In genomic region chr16:31360296-31360695, GRCh38 we compare ENCODE assay signal across 31 cellular contexts. TPM values are rescaled to one million over a fixed set of nuclear protein-coding genes. Genes with fewer than 3 reads are reported as not detected.
A peak's percentile ranks its signal among the peaks of the same experiment; 100 is the strongest.
DNase-seq lines count a peak whose midpoint lies in the region; ATAC-seq lines count a peak whose summit lies in the region.
"Had no signal": no experiment of that assay in that cellular context is flagged by ENCODE, and none has a peak within 500 bp of the region (broad histone marks: within the 10 kb centered on the region; RNA-seq: fewer than 3 reads in every experiment).

No MANE protein-coding gene starts in this region.

- H3K4me2 ChIP-seq in mesenchymal stem cell (ENCODE audit: low read length, poor library complexity, severe bottlenecking), result no peak overlapping the region
- H3K4me2 ChIP-seq: SK-N-SH had no signal

- peaks cover 57% of the 10 kb centered on the region for H3K4me1 Mint-ChIP-seq in activated T-helper 1 cell treated with anti-CD3 and anti-CD28 coated beads, Interleukin-12 subunit alpha, Interleukin-12 subunit beta, Interleukin-2, Interleukin-4 antibody, amounts not matched to agents 30 ng/mL and 10 ng/mL and 1 ng/mL, durations not matched to agents 14 hours and 24 hours and 36 hours (ENCODE audit: low read depth)
- H3K4me1 Mint-ChIP-seq in stimulated activated effector memory CD8-positive, alpha-beta T cell treated with anti-CD3 and anti-CD28 coated beads, Interleukin-12 subunit alpha, Interleukin-12 subunit beta, amount 100 ng/mL, for 72 hours, result peaks cover 59% of the 10 kb centered on the region

- H3K27ac Mint-ChIP-seq in activated T-helper 1 cell treated with anti-CD3 and anti-CD28 coated beads, Interleukin-12 subunit alpha, Interleukin-12 subunit beta, Interleukin-2, Interleukin-4 antibody, amounts not matched to agents 30 ng/mL and 10 ng/mL and 1 ng/mL, durations not matched to agents 14 hours and 24 hours and 36 hours, result peak overlapping the region; percentile 40
- peak overlapping the region; percentile 17 for H3K27ac Mint-ChIP-seq in stimulated activated effector memory CD8-positive, alpha-beta T cell treated with anti-CD3 and anti-CD28 coated beads, Interleukin-12 subunit alpha, Interleukin-12 subunit beta, amount 100 ng/mL, for 72 hours

- H3K4me1 ChIP-seq in mesenchymal stem cell (ENCODE audit: control insufficient read depth, insufficient read depth, low read depth, low read length), result no peaks in the 10 kb centered on the region

- no peak overlapping the region for H3K4me3 ChIP-seq in mesenchymal stem cell (ENCODE audit: insufficient read depth in 1 of 2, low read depth in 1 of 2, low read length in 2 of 2)
- H3K4me3 ChIP-seq: GM23248 had no signal

- H3K79me1 ChIP-seq in mesenchymal stem cell (replicated peaks; ENCODE audit: low read length, poor library complexity, severe bottlenecking), result no peaks in the 10 kb centered on the region

- H3K23ac ChIP-seq in mesenchymal stem cell (ENCODE audit: low read length in 2 of 2), result no peak overlapping the region

- H2BK5ac ChIP-seq in mesenchymal stem cell (ENCODE audit: low read depth, low read length, poor library complexity, severe bottlenecking), result no peak overlapping the region

- H3K27me3 ChIP-seq in mesenchymal stem cell (ENCODE audit: control insufficient read depth in 1 of 2, insufficient read depth in 1 of 2, low read length in 2 of 2), result peaks cover 5 to 20% of the 10 kb centered on the region in 2 experiments

- H3K14ac ChIP-seq in mesenchymal stem cell (ENCODE audit: low read length in 2 of 2), result no peak overlapping the region

- 78% methylated on average over 7 of the region's 7 CpGs for WGBS in mesenchymal stem cell

- H3K4ac ChIP-seq in mesenchymal stem cell (ENCODE audit: low read depth in 1 of 2, low read length in 2 of 2), result no peak overlapping the region

- no peaks in the 10 kb centered on the region for H3K27me3 Mint-ChIP-seq in activated T-helper 1 cell treated with anti-CD3 and anti-CD28 coated beads, Interleukin-12 subunit alpha, Interleukin-12 subunit beta, Interleukin-2, Interleukin-4 antibody, amounts not matched to agents 30 ng/mL and 10 ng/mL and 1 ng/mL, durations not matched to agents 14 hours and 24 hours and 36 hours (ENCODE audit: insufficient read depth)
- H3K27me3 Mint-ChIP-seq: CD4-positive, alpha-beta memory T cell had no signal

- no peak overlapping the region for H3K9ac ChIP-seq in mesenchymal stem cell (ENCODE audit: low read length)
- H3K9ac ChIP-seq: GM23248, SK-N-SH had no signal

- H2BK120ac ChIP-seq in mesenchymal stem cell (ENCODE audit: low read depth, low read length), result no peak overlapping the region

- H3K9me3 ChIP-seq in mesenchymal stem cell (ENCODE audit: control insufficient read depth, low read length), result no peaks in the 10 kb centered on the region
- H3K9me3 ChIP-seq: SK-N-SH had no signal

- H2BK15ac ChIP-seq in mesenchymal stem cell (ENCODE audit: low read depth, poor library complexity, severe bottlenecking), result no peak overlapping the region

- no peak overlapping the region for H4K8ac ChIP-seq in mesenchymal stem cell (ENCODE audit: low read length)

- H3K27ac ChIP-seq in mesenchymal stem cell (ENCODE audit: low read length, poor library complexity, severe bottlenecking), result no peak overlapping the region
- H3K27ac ChIP-seq: GM23248 had no signal

- H3K36me3 ChIP-seq in mesenchymal stem cell (ENCODE audit: control insufficient read depth in 1 of 2, insufficient read depth in 2 of 2, low read depth in 1 of 2, low read length in 2 of 2), result no peaks in the 10 kb centered on the region

- H3K18ac ChIP-seq in mesenchymal stem cell (ENCODE audit: low read depth in 1 of 2, low read length in 2 of 2), result no peak overlapping the region

- ATAC-seq in stimulated activated effector memory CD8-positive, alpha-beta T cell treated with anti-CD3 and anti-CD28 coated beads, Interleukin-12 subunit alpha, Interleukin-12 subunit beta, amount 100 ng/mL, for 72 hours, result no peak

- no peak overlapping the region for H4K91ac ChIP-seq in mesenchymal stem cell (ENCODE audit: low read length)

- H2AFZ ChIP-seq in mesenchymal stem cell (ENCODE audit: low read depth, low read length), result no peak overlapping the region
- H2AFZ ChIP-seq: GM23248 had no signal

- H3K36me3 Mint-ChIP-seq in activated T-helper 1 cell treated with anti-CD3 and anti-CD28 coated beads, Interleukin-12 subunit alpha, Interleukin-12 subunit beta, Interleukin-2, Interleukin-4 antibody, amounts not matched to agents 30 ng/mL and 10 ng/mL and 1 ng/mL, durations not matched to agents 14 hours and 24 hours and 36 hours (ENCODE audit: low read depth), result peaks cover 19% of the 10 kb centered on the region
- H3K36me3 Mint-ChIP-seq in stimulated activated effector memory CD8-positive, alpha-beta T cell treated with anti-CD3 and anti-CD28 coated beads, Interleukin-12 subunit alpha, Interleukin-12 subunit beta, amount 100 ng/mL, for 72 hours, result peaks cover 32% of the 10 kb centered on the region
- H3K36me3 Mint-ChIP-seq: CD4-positive, alpha-beta memory T cell had no signal

- intact Hi-C loops in activated T-helper 1 cell treated with anti-CD3 and anti-CD28 coated beads, Interleukin-12 subunit alpha, Interleukin-12 subunit beta, Interleukin-2, Interleukin-4 antibody, amounts not matched to agents 30 ng/mL and 10 ng/mL and 1 ng/mL, durations not matched to agents 14 hours and 24 hours and 36 hours (cut with micrococcal nuclease), result no loop called here

- H2BK12ac ChIP-seq in mesenchymal stem cell (ENCODE audit: low read length in 2 of 2), result no peak overlapping the region

- DNase-seq in SKM-1 treated with dmso at 0.1 percent for 144 hours (lab: John Stamatoyannopoulos, UW; ENCODE audit: unreplicated experiment), result peak; percentile 12
- no peak for DNase-seq in SKM-1 (lab: John Stamatoyannopoulos, UW; ENCODE audit: unreplicated experiment)
- peak; percentile 69 for DNase-seq in CD1c-positive myeloid dendritic cell (ENCODE audit: extremely low spot score)
- DNase-seq in activated T-helper 1 cell treated with anti-CD3 and anti-CD28 coated beads, Interleukin-12 subunit alpha, Interleukin-12 subunit beta, Interleukin-2, Interleukin-4 antibody, amounts not matched to agents 30 ng/mL and 10 ng/mL and 1 ng/mL, durations not matched to agents 14 hours and 24 hours and 36 hours (ENCODE audit: low spot score), result no peak
- DNase-seq in stimulated activated effector memory CD8-positive, alpha-beta T cell treated with anti-CD3 and anti-CD28 coated beads, Interleukin-12 subunit alpha, Interleukin-12 subunit beta, amount 100 ng/mL, for 72 hours (ENCODE audit: low spot score in 2 of 2), result no peak
- DNase-seq in mesenchymal stem cell, result no peak
- DNase-seq in NCI-H1930 (lab: John Stamatoyannopoulos, UW), result no peak
- DNase-seq in HPDE6-E6E7 (ENCODE audit: extremely low spot score), result no peak
- DNase-seq: 8988T; ACHN; CD4-positive, alpha-beta memory T cell; COR-L47; DMS53; GM23248; H7; IMR-90; KG1; MM.1S; NCI-H1092; NCI-H1417 treated with DMSO at 0.1 percent for 48 hours; NCI-H1694 treated with DMSO at 0.1 percent for 48 hours; NCI-H2081 treated with DMSO at 0.1 percent for 48 hours; NCI-H2171; NCI-H226; NCI-H510A; NCI-H69; RPMI8226; SHP77; SK-N-SH had no signal

- no peak overlapping the region for H2AK5ac ChIP-seq in mesenchymal stem cell (ENCODE audit: low read length, severe bottlenecking)

- no peak overlapping the region for H3K4me3 Mint-ChIP-seq in activated T-helper 1 cell treated with anti-CD3 and anti-CD28 coated beads, Interleukin-12 subunit alpha, Interleukin-12 subunit beta, Interleukin-2, Interleukin-4 antibody, amounts not matched to agents 30 ng/mL and 10 ng/mL and 1 ng/mL, durations not matched to agents 14 hours and 24 hours and 36 hours
- no peak overlapping the region for H3K4me3 Mint-ChIP-seq in stimulated activated effector memory CD8-positive, alpha-beta T cell treated with anti-CD3 and anti-CD28 coated beads, Interleukin-12 subunit alpha, Interleukin-12 subunit beta, amount 100 ng/mL, for 72 hours
- H3K4me3 Mint-ChIP-seq: CD4-positive, alpha-beta memory T cell had no signal

- no peaks in the 10 kb centered on the region for H3K9me3 Mint-ChIP-seq in activated T-helper 1 cell treated with anti-CD3 and anti-CD28 coated beads, Interleukin-12 subunit alpha, Interleukin-12 subunit beta, Interleukin-2, Interleukin-4 antibody, amounts not matched to agents 30 ng/mL and 10 ng/mL and 1 ng/mL, durations not matched to agents 14 hours and 24 hours and 36 hours
- H3K9me3 Mint-ChIP-seq in stimulated activated effector memory CD8-positive, alpha-beta T cell treated with anti-CD3 and anti-CD28 coated beads, Interleukin-12 subunit alpha, Interleukin-12 subunit beta, amount 100 ng/mL, for 72 hours, result no peaks in the 10 kb centered on the region
- H3K9me3 Mint-ChIP-seq: CD4-positive, alpha-beta memory T cell had no signal

RNA-seq across cellular contexts. Expression of gene ITGAX, which starts 5.3 kb away (rescaled TPM):
- 63.8 and 65.0 TPM in 2 replicates for total RNA-seq in activated T-helper 1 cell treated with anti-CD3 and anti-CD28 coated beads, Interleukin-12 subunit alpha, Interleukin-12 subunit beta, Interleukin-2, Interleukin-4 antibody, amounts not matched to agents 30 ng/mL and 10 ng/mL and 1 ng/mL, durations not matched to agents 14 hours and 24 hours and 36 hours
- polyA plus RNA-seq in mesenchymal stem cell (2013, experiment 1 of 2), result not detected
- polyA plus RNA-seq in mesenchymal stem cell (2013, experiment 2 of 2), result not detected
- total RNA-seq: GM23248 had no signal
- polyA plus RNA-seq: BJ, GM23248 had no signal

RNA-seq across cellular contexts. Expression of gene ITGAD, which starts 32.8 kb away (rescaled TPM):
- total RNA-seq in activated T-helper 1 cell treated with anti-CD3 and anti-CD28 coated beads, Interleukin-12 subunit alpha, Interleukin-12 subunit beta, Interleukin-2, Interleukin-4 antibody, amounts not matched to agents 30 ng/mL and 10 ng/mL and 1 ng/mL, durations not matched to agents 14 hours and 24 hours and 36 hours, result not detected in 2 replicates
- not detected for polyA plus RNA-seq in mesenchymal stem cell (2013, experiment 1 of 2)
- not detected for polyA plus RNA-seq in mesenchymal stem cell (2013, experiment 2 of 2)
- total RNA-seq: CD4-positive, alpha-beta memory T cell; G401; GM23248; H7; IMR-90 had no signal
- polyA plus RNA-seq: BJ, GM23248, IMR-90, SK-N-SH had no signal

Comparison
In these comparisons a context has a peak if more than half of its experiments do, and no peak if none do; other contexts are left out.
1. DNase-seq: peak in SKM-1 treated with dmso at 0.1 percent for 144 hours (single experiment) and CD1c-positive myeloid dendritic cell (single experiment); none in SKM-1 (single experiment), activated T-helper 1 cell treated with anti-CD3 and anti-CD28 coated beads, Interleukin-12 subunit alpha, Interleukin-12 subunit beta, Interleukin-2, Interleukin-4 antibody, amounts not matched to agents 30 ng/mL and 10 ng/mL and 1 ng/mL, durations not matched to agents 14 hours and 24 hours and 36 hours (single experiment), stimulated activated effector memory CD8-positive, alpha-beta T cell treated with anti-CD3 and anti-CD28 coated beads, Interleukin-12 subunit alpha, Interleukin-12 subunit beta, amount 100 ng/mL, for 72 hours (0 of 2), mesenchymal stem cell (single experiment), NCI-H1930 (0 of 2) and HPDE6-E6E7 (single experiment).